ENCODE assay signal across 1 cellular context in genomic region chr11:78039919-78040671, GRCh38.
TF ChIP-seq lines count a peak whose summit lies in the region.

No MANE protein-coding gene starts in this region.

TF ChIP-seq in HepG2, 621 proteins besides CTCF, POLR2A, EP300 and RAD21 (continued from another document and continues in another):
- TF ChIP-seq ZNF354B (CRISPR knock-in tag; IDR thresholded peaks at IDR 0.05) (no peak), ZNF263 (CRISPR knock-in tag; IDR thresholded peaks at IDR 0.05) (peak; percentile 48; the same call in 1 of the 2 replicates), RELA (CRISPR knock-in tag; IDR thresholded peaks at IDR 0.05) (no peak), CEBPG (CRISPR knock-in tag; IDR thresholded peaks at IDR 0.05) (peak; percentile 22; the same call in 1 of the 2 replicates), NR2F1 (CRISPR knock-in tag; IDR thresholded peaks at IDR 0.05) (no peak), HMGXB3 (CRISPR knock-in tag; IDR thresholded peaks at IDR 0.05; ENCODE audit: borderline replicate concordance) (0 out of 2 replicates have a peak, but pooled peaks have one; percentile 28), ATM (IDR thresholded peaks at IDR 0.05; ENCODE audit: borderline replicate concordance) (0 out of 2 replicates have a peak, but pooled peaks have one; percentile 23), ZBTB20 (CRISPR knock-in tag; IDR thresholded peaks at IDR 0.05; ENCODE audit: borderline replicate concordance, low read depth) (peak; percentile 47; the same call in 1 of the 2 replicates), ZNF772 (CRISPR knock-in tag; IDR thresholded peaks at IDR 0.05) (0 out of 2 replicates have a peak, but pooled peaks have one; percentile 18), FOXO1 (CRISPR knock-in tag; IDR thresholded peaks at IDR 0.05) (peak; percentile 83), RARA (CRISPR knock-in tag; IDR thresholded peaks at IDR 0.05) (peak; percentile 76), GPBP1L1 (CRISPR knock-in tag; IDR thresholded peaks at IDR 0.05) (no peak), GABPB1 (CRISPR knock-in tag; IDR thresholded peaks at IDR 0.05) (peak; percentile 75), CREB1 (IDR thresholded peaks at IDR 0.05) (no peak), CREB1 (CRISPR knock-in tag; IDR thresholded peaks at IDR 0.05) (0 out of 2 replicates have a peak, but pooled peaks have one; percentile 11), ZNF496 (CRISPR knock-in tag; IDR thresholded peaks at IDR 0.05; ENCODE audit: insufficient replicate concordance) (no peak), NONO (IDR thresholded peaks at IDR 0.05) (0 out of 2 replicates have a peak, but pooled peaks have one; percentile 17), NONO (CRISPR knock-in tag; conservative IDR thresholded peaks at IDR 0.05) (no peak), ZNF281 (CRISPR knock-in tag; IDR thresholded peaks at IDR 0.05; ENCODE audit: borderline replicate concordance) (0 out of 2 replicates have a peak, but pooled peaks have one; percentile 14), ZNF670 (CRISPR knock-in tag; IDR thresholded peaks at IDR 0.05; ENCODE audit: borderline replicate concordance) (0 out of 2 replicates have a peak, but pooled peaks have one; percentile 20), GATAD2A (CRISPR knock-in tag; IDR thresholded peaks at IDR 0.05) (peak; percentile 68; the same call in 1 of the 2 replicates), GZF1 (CRISPR knock-in tag; IDR thresholded peaks at IDR 0.05) (no peak), ZGPAT (CRISPR knock-in tag; IDR thresholded peaks at IDR 0.05) (peak; percentile 45; the same call in 1 of the 2 replicates), NFIC (IDR thresholded peaks at IDR 0.05; ENCODE audit: low read length) (peak; percentile 77; the same call in 1 of the 2 replicates), DRAP1 (CRISPR knock-in tag; IDR thresholded peaks at IDR 0.05) (0 out of 2 replicates have a peak, but pooled peaks have one; percentile 28), ERF (CRISPR knock-in tag; IDR thresholded peaks at IDR 0.05) (no peak), SAP130 (CRISPR knock-in tag; IDR thresholded peaks at IDR 0.05; ENCODE audit: low read depth) (peak; percentile 68), PHB2 (IDR thresholded peaks at IDR 0.05; ENCODE audit: partially characterized antibody) (no peak), HOXA3 (CRISPR knock-in tag; IDR thresholded peaks at IDR 0.05) (peak; percentile 68), HDAC1 (CRISPR knock-in tag; IDR thresholded peaks at IDR 0.05) (peak; percentile 67), MTERF4 (CRISPR knock-in tag; IDR thresholded peaks at IDR 0.05) (no peak), ZNF574 (CRISPR knock-in tag; IDR thresholded peaks at IDR 0.05) (peak; percentile 61; the same call in 1 of the 2 replicates), PBX2 (CRISPR knock-in tag; IDR thresholded peaks at IDR 0.05) (no peak), ZSCAN9 (CRISPR knock-in tag; IDR thresholded peaks at IDR 0.05; ENCODE audit: borderline replicate concordance) (0 out of 2 replicates have a peak, but pooled peaks have one; percentile 17), ZNF766 (CRISPR knock-in tag; IDR thresholded peaks at IDR 0.05; ENCODE audit: borderline replicate concordance) (no peak), ELF1 (CRISPR knock-in tag; IDR thresholded peaks at IDR 0.05) (peak; percentile 87), ZNF614 (CRISPR knock-in tag; IDR thresholded peaks at IDR 0.05; ENCODE audit: borderline replicate concordance) (0 out of 2 replicates have a peak, but pooled peaks have one; percentile 65), ATF3 (CRISPR knock-in tag; IDR thresholded peaks at IDR 0.05) (no peak), GABPA (IDR thresholded peaks at IDR 0.05; ENCODE audit: low read depth, low read length) (no peak), GABPA (CRISPR knock-in tag; IDR thresholded peaks at IDR 0.05; ENCODE audit: low read depth) (peak; percentile 77), SIX1 (CRISPR knock-in tag; IDR thresholded peaks at IDR 0.05; ENCODE audit: borderline replicate concordance) (peak; percentile 51; the same call in 1 of the 2 replicates), ZNF710 (CRISPR knock-in tag; IDR thresholded peaks at IDR 0.05; ENCODE audit: borderline replicate concordance) (peak; percentile 70)
